In the genomic region with DNA sequence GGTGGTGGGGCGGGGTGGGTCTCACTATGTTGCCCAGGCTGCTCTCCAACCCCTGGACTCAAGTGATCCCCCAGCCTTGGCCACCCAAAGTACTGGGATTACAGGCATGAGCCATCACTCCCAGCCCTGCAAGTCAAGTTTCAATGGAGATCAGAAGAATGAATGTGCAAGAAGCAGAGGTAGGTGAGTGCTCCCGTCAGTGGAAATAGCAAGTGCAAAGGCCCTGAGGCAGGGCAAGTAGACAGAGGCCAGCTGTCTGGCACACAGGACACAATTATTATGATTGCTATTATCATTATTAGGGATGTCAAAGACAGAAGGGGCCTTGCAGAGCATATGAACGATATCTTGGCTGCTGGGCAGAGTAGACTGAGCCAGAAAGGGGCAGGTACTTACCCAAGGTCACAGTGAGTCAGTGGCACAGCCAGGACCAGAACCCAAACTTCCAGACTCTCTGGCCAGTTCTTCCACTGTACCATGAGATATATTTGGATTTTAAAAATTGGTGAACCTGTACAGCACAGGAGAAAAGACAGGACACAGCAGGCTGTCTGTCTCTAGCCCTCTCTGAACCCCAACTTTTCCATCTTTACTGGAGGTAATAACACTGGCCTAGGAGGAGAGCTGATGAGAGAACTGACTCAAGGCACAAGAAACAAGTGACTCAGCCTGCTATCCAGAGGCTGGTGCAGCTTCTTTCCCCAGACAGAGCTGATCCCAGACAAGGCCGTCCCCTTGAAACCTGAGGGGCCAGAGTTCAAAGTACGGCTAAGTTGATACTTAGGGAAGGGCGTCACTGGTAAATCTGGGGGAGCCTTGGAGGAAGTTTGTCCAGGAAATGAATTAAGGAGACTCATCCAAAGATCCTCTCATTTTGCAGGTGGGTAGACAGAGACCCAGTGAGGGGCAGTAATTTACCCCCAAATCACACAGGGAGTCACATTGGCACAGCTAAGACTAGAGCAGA, we compare ENCODE assay signal across 8 cellular contexts. TPM values are rescaled to one million over a fixed set of nuclear protein-coding genes. Genes with fewer than 3 reads are reported as not detected.
DNase-seq lines count a peak whose midpoint lies in the region; ATAC-seq and TF ChIP-seq lines count a peak whose summit lies in the region.

No MANE protein-coding gene starts in this region.

- no TSS peak for BruUV-seq in Calu3 (replicated peaks; lab: Mats Ljungman, UMichigan)

- H3K27ac Mint-ChIP-seq in Calu3 (ENCODE audit: unreplicated experiment) (peak overlapping the region; percentile 82), nephron (peak overlapping the region in 2 of 3 experiments; percentile 54 to 88)
- H3K27ac Mint-ChIP-seq in dendritic cell treated with granulocyte-macrophage colony-stimulating factor and Interleukin-4, amounts not matched to agents 40 ng/mL and 50 ng/mL, for 4 days, result no peak overlapping the region

- TF ChIP-seq CTCF in Calu3 (IDR thresholded peaks at IDR 0.05; ENCODE audit: unreplicated experiment), result no peak
- no peak for TF ChIP-seq CTCF in nephron (IDR thresholded peaks at IDR 0.05; ENCODE audit: unreplicated experiment in 3 of 3)

- H3K36me3 ChIP-seq in NT2/D1 (ENCODE audit: insufficient read depth, insufficient read length, low read length), result peaks cover 37% of the 10 kb centered on the region

- peak overlapping the region; percentile 86 for H3K4me3 ChIP-seq in NT2/D1 (ENCODE audit: insufficient read length, low read depth)

- no peak for DNase-seq in Calu3
- no peak for DNase-seq in NT2/D1 (ENCODE audit: low read depth, low spot score)
- DNase-seq in A172 (ENCODE audit: low spot score), result no peak
- DNase-seq in NCI-H748 (lab: John Stamatoyannopoulos, UW; ENCODE audit: unreplicated experiment), result no peak
- DNase-seq in occipital lobe (lab: John Stamatoyannopoulos, UW), result no peak

- H3K4me1 Mint-ChIP-seq in Calu3 (ENCODE audit: low read depth, unreplicated experiment) (peaks cover 12% of the 10 kb centered on the region), nephron (peaks cover 20% of the 10 kb centered on the region)
- peaks cover 15% of the 10 kb centered on the region for H3K4me1 Mint-ChIP-seq in dendritic cell treated with granulocyte-macrophage colony-stimulating factor and Interleukin-4, amounts not matched to agents 40 ng/mL and 50 ng/mL, for 4 days (ENCODE audit: low read depth)

- no peak for ATAC-seq in GM21825 (IDR thresholded peaks at IDR 0.05; ENCODE audit: unreplicated experiment)

- H3K4me3 Mint-ChIP-seq in Calu3 (ENCODE audit: low read depth, unreplicated experiment) (peak overlapping the region; percentile 79), nephron (peak overlapping the region; percentile 85 to 93 (median 93))
- H3K4me3 Mint-ChIP-seq in dendritic cell treated with granulocyte-macrophage colony-stimulating factor and Interleukin-4, amounts not matched to agents 40 ng/mL and 50 ng/mL, for 4 days, result peak overlapping the region; percentile 85

- H3K4me1 ChIP-seq in NT2/D1 (ENCODE audit: insufficient read depth, insufficient read length), result peaks cover 14% of the 10 kb centered on the region

- peaks cover 39% of the 10 kb centered on the region for H3K36me3 Mint-ChIP-seq in Calu3 (ENCODE audit: insufficient read depth, unreplicated experiment)
- peaks cover 12% of the 10 kb centered on the region for H3K36me3 Mint-ChIP-seq in dendritic cell treated with granulocyte-macrophage colony-stimulating factor and Interleukin-4, amounts not matched to agents 40 ng/mL and 50 ng/mL, for 4 days (ENCODE audit: low read depth)
- H3K36me3 Mint-ChIP-seq in nephron (ENCODE audit: low read depth), result peaks cover 10% of the 10 kb centered on the region

- H3K9ac ChIP-seq in NT2/D1 (ENCODE audit: insufficient read length, low read depth), result peak overlapping the region; percentile 68

- no peaks in the 10 kb centered on the region for H3K27me3 ChIP-seq in NT2/D1 (ENCODE audit: insufficient read depth, insufficient read length)

- no peaks in the 10 kb centered on the region for H3K27me3 Mint-ChIP-seq in Calu3 (ENCODE audit: unreplicated experiment)
- H3K27me3 Mint-ChIP-seq in dendritic cell treated with granulocyte-macrophage colony-stimulating factor and Interleukin-4, amounts not matched to agents 40 ng/mL and 50 ng/mL, for 4 days, result no peaks in the 10 kb centered on the region
- H3K27me3 Mint-ChIP-seq in nephron (ENCODE audit: low read depth), result no peaks in the 10 kb centered on the region

- no peaks in the 10 kb centered on the region for H3K9me3 ChIP-seq in NT2/D1 (ENCODE audit: insufficient read depth, low read length)

- H3K9me3 Mint-ChIP-seq in Calu3 (ENCODE audit: low read depth, unreplicated experiment) (no peaks in the 10 kb centered on the region), nephron (no peaks in the 10 kb centered on the region)
- H3K9me3 Mint-ChIP-seq in dendritic cell treated with granulocyte-macrophage colony-stimulating factor and Interleukin-4, amounts not matched to agents 40 ng/mL and 50 ng/mL, for 4 days, result no peaks in the 10 kb centered on the region

- CTCF ChIA-PET in Calu3 (lab: Charles Lee), result no interaction called here

- intact Hi-C loops in Calu3 (cut with micrococcal nuclease; ENCODE audit: unreplicated experiment), result no loop called here
- intact Hi-C loops in dendritic cell treated with granulocyte-macrophage colony-stimulating factor and Interleukin-4, amounts not matched to agents 40 ng/mL and 50 ng/mL, for 4 days (cut with micrococcal nuclease), result no loop called here

RNA-seq across cellular contexts. Expression of a gene that starts 1.4 kb away (rescaled TPM):
- 30.8 and 35.2 TPM in 2 replicates for total RNA-seq in Calu3 (2022)
- total RNA-seq in A172 (2014; rRNA removed; shearing (Covaris generic)), result 19.2 and 23.2 TPM in 2 replicates
- 5.6 TPM for total RNA-seq in occipital lobe

RNA-seq across cellular contexts. Expression of a gene that starts 25.7 kb away (rescaled TPM):
- total RNA-seq in Calu3 (2022) (20.6 and 24.1 TPM in 2 replicates), occipital lobe (12.0 TPM)
- total RNA-seq in A172 (2014; rRNA removed; shearing (Covaris generic)), result 8.4 and 8.8 TPM in 2 replicates

RNA-seq across cellular contexts. Expression of a gene that starts 26.0 kb away (rescaled TPM):
- total RNA-seq in Calu3 (2022) (14.5 and 17.4 TPM in 2 replicates), occipital lobe (not detected)
- total RNA-seq in A172 (2014; rRNA removed; shearing (Covaris generic)), result not detected in 2 replicates

RNA-seq across cellular contexts. Expression of a gene that starts 35.1 kb away (rescaled TPM):
- total RNA-seq in Calu3 (2022) (37.7 and 41.0 TPM in 2 replicates), occipital lobe (34.2 TPM)
- 87.5 and 104 TPM in 2 replicates for total RNA-seq in A172 (2014; rRNA removed; shearing (Covaris generic))

RNA-seq across cellular contexts. Expression of a gene that starts 35.2 kb away (rescaled TPM):
- total RNA-seq in Calu3 (2022) (0.33 and 0.51 TPM in 2 replicates), occipital lobe (0.62 TPM)
- total RNA-seq in A172 (2014; rRNA removed; shearing (Covaris generic)), result 0.50 and 0.76 TPM in 2 replicates

Comparison
In these comparisons a context has a peak if more than half of its experiments do, and no peak if none do; other contexts are left out.
1. RNA of a gene that starts 26.0 kb away (total RNA-seq): 14.5 to 17.4 TPM in Calu3; not detected in A172 and not detected in occipital lobe (single experiment); every median in the first group is over 10 times any median in the second.
2. Peak in every context shown above with its lines, with median percentiles within 50 percentile points of each other: H3K4me3 Mint-ChIP-seq.